ENCODE assay signal across 11 cellular contexts in the genomic region with DNA sequence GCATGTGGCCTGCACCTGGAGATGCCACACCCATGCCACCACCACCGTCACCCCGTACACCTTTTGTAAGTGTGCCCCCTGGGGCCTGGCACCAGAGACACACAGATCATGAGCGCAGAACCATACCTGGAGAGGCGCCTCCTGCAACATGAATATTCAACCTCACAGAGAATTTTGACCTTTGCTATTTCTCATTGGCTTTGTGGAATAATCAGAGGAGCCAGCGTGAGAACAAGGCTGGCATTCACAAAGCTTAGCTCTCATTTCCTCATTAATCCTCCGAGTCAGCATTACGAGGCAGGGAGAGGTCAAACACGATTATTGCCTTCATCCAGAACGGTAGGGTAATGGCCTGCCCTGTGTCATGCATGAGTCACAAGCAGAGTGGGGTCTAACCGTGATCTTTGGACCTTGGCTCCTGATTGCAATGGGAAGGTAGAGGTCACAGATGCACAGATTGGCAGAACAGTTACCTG.
A peak's percentile ranks its signal among the peaks of the same experiment; 100 is the strongest.
DNase-seq lines count a peak whose midpoint lies in the region; ATAC-seq and TF ChIP-seq lines count a peak whose summit lies in the region.
"Had no signal": no experiment of that assay in that cellular context is flagged by ENCODE, and none has a peak within 500 bp of the region (broad histone marks: within the 10 kb centered on the region; RNA-seq: fewer than 3 reads in every experiment).

No MANE protein-coding gene starts in this region.

- no peak overlapping the region for H2AFZ ChIP-seq in GM23248
- peak overlapping the region; percentile 42 for H2AFZ ChIP-seq in osteoblast (ENCODE audit: low read length)
- H2AFZ ChIP-seq in GM23338 = no peak overlapping the region

- H3K79me2 ChIP-seq in GM23248 (ENCODE audit: insufficient read depth) (no peaks in the 10 kb centered on the region), osteoblast (ENCODE audit: insufficient read depth, low read length) (no peaks in the 10 kb centered on the region), GM23338 (replicated peaks; ENCODE audit: insufficient read depth) (no peaks in the 10 kb centered on the region)

- CTCF ChIA-PET in Panc1 (lab: Charles Lee) = no interaction called here

- no peaks in the 10 kb centered on the region for H3K9me3 ChIP-seq in GM23248 (ENCODE audit: low read depth)
- H3K9me3 ChIP-seq in Panc1 (ENCODE audit: control insufficient read depth, insufficient read depth, low read depth, low read length) = no peaks in the 10 kb centered on the region
- no peaks in the 10 kb centered on the region for H3K9me3 ChIP-seq in osteoblast (ENCODE audit: low read depth, low read length)

- intact Hi-C loops in Panc1 (cut with micrococcal nuclease; ENCODE audit: unreplicated experiment) = no loop called here

- no peak overlapping the region for H3K4me3 ChIP-seq in GM23248
- H3K4me3 ChIP-seq in Panc1 (ENCODE audit: low read depth in 2 of 2, low read length in 2 of 2) = no peak overlapping the region
- H3K4me3 ChIP-seq in osteoblast (ENCODE audit: insufficient read depth, low read length) = no peak overlapping the region
- H3K4me3 ChIP-seq in GM23338 = no peak overlapping the region
- H3K4me3 ChIP-seq: cardiac muscle cell, GM12878 had no signal

- no peak overlapping the region for H3K4me3 Mint-ChIP-seq in GM23338
- H3K4me3 Mint-ChIP-seq: activated B cell treated with CpG ODN at 0.5 μM for 24 hours had no signal

- H3K27me3 ChIP-seq in GM23248 (replicated peaks; ENCODE audit: insufficient read depth) = no peaks in the 10 kb centered on the region
- H3K27me3 ChIP-seq in Panc1 (ENCODE audit: control insufficient read depth, insufficient read depth, low read length) = no peaks in the 10 kb centered on the region
- no peaks in the 10 kb centered on the region for H3K27me3 ChIP-seq in osteoblast (ENCODE audit: insufficient read depth, low read length)
- no peaks in the 10 kb centered on the region for H3K27me3 ChIP-seq in GM23338 (ENCODE audit: insufficient read depth)
- H3K27me3 ChIP-seq: cardiac muscle cell had no signal

- 54% methylated on average over 10 of the region's 10 CpGs for WGBS in GM23248 (ENCODE audit: low coverage in 1 of 2, low lambda C conversion rate in 2 of 2, missing lambda C conversion rate in 2 of 2), 2 experiments

- H3K9me2 ChIP-seq in GM23248 (ENCODE audit: insufficient read depth) = no peaks in the 10 kb centered on the region
- H3K9me2 ChIP-seq in GM23338 (ENCODE audit: insufficient read depth) = no peaks in the 10 kb centered on the region; the same call in 1 of the 2 replicates

- no peak for TF ChIP-seq CTCF in Panc1 (IDR thresholded peaks at IDR 0.05)
- no peak for TF ChIP-seq CTCF in osteoblast (IDR thresholded peaks at IDR 0.05; ENCODE audit: extremely low read depth, low read depth, low read length)
- TF ChIP-seq CTCF in GM23338 (conservative IDR thresholded peaks at IDR 0.05; ENCODE audit: low read depth in 2 of 2) = no peak

- DNase-seq in GM23248 = peak; percentile 78
- DNase-seq in Panc1 (ENCODE audit: low read depth, low spot score) = no peak
- DNase-seq in osteoblast (ENCODE audit: insufficient read length, low spot score, missing footprints) = no peak
- DNase-seq in GM23338 (ENCODE audit: low spot score) = no peak
- DNase-seq in H4 (ENCODE audit: low spot score) = no peak
- no peak for DNase-seq in hypothalamus (lab: John Stamatoyannopoulos, UW)
- DNase-seq: activated B cell treated with CpG ODN at 0.5 μM for 24 hours had no signal

- in situ Hi-C loops in GM23248 (cut with MboI) = no loop called here
- in situ Hi-C loops in Panc1 (cut with HindIII; ENCODE audit: low pct_unique_long_range_greater_than_20kb, low sequenced_read_pairs) = no loop called here

- H3K4me2 ChIP-seq in GM23248 (ENCODE audit: unreplicated experiment) (no peak overlapping the region), osteoblast (ENCODE audit: insufficient read depth, low read length) (no peak overlapping the region), GM23338 (no peak overlapping the region)

- peaks cover 5% of the 10 kb centered on the region for H3K4me1 Mint-ChIP-seq in GM23338

- H4K20me1 ChIP-seq in GM23248 (ENCODE audit: insufficient read depth) (no peaks in the 10 kb centered on the region), osteoblast (ENCODE audit: insufficient read depth, low read length) (no peaks in the 10 kb centered on the region), GM23338 (replicated peaks; ENCODE audit: insufficient read depth) (no peaks in the 10 kb centered on the region)

- peak overlapping the region; percentile 66 for H3K27ac ChIP-seq in GM23248
- no peak overlapping the region for H3K27ac ChIP-seq in Panc1 (ENCODE audit: low read length)
- H3K27ac ChIP-seq in osteoblast (ENCODE audit: low read depth, low read length) = peak overlapping the region; percentile 67
- no peak overlapping the region for H3K27ac ChIP-seq in GM23338 (ENCODE audit: low read depth)
- H3K27ac ChIP-seq: cardiac muscle cell had no signal

- H3K27ac Mint-ChIP-seq in GM23338 = no peak overlapping the region
- H3K27ac Mint-ChIP-seq: activated B cell treated with CpG ODN at 0.5 μM for 24 hours had no signal

- BruUV-seq in Panc1 (replicated peaks; lab: Mats Ljungman, UMichigan) = no TSS peak

- peaks cover 8% of the 10 kb centered on the region for H3K27me3 Mint-ChIP-seq in GM23338 (ENCODE audit: insufficient read depth, low read depth, poor library complexity)
- H3K27me3 Mint-ChIP-seq: activated B cell treated with CpG ODN at 0.5 μM for 24 hours had no signal

- 0 out of 2 replicates have a peak, but pooled peaks have one; percentile 34 for ATAC-seq in Panc1
- ATAC-seq in esophagus mucosa = peak; percentile 79
- ATAC-seq in GM23338 = no peak
- no peak for ATAC-seq in HG03442 (IDR thresholded peaks at IDR 0.05; ENCODE audit: unreplicated experiment)
- ATAC-seq: GM12878 had no signal

- peaks cover 27% of the 10 kb centered on the region for H3K4me1 ChIP-seq in GM23248 (ENCODE audit: insufficient read depth)
- no peaks in the 10 kb centered on the region for H3K4me1 ChIP-seq in Panc1 (ENCODE audit: control insufficient read depth, insufficient read depth, low read length)
- peaks cover 23% of the 10 kb centered on the region for H3K4me1 ChIP-seq in osteoblast (ENCODE audit: insufficient read depth, low read length)
- no peaks in the 10 kb centered on the region for H3K4me1 ChIP-seq in GM23338 (ENCODE audit: insufficient read depth)

- POLR2A ChIA-PET in Panc1 (lab: Charles Lee) = no interaction called here

- H3K9ac ChIP-seq in GM23248 = no peak overlapping the region

- no peaks in the 10 kb centered on the region for H3K36me3 Mint-ChIP-seq in GM23338 (ENCODE audit: low read depth)

- no peaks in the 10 kb centered on the region for H3K9me3 Mint-ChIP-seq in GM23338

- H3K36me3 ChIP-seq in GM23248 (ENCODE audit: low read depth) = no peaks in the 10 kb centered on the region
- no peaks in the 10 kb centered on the region for H3K36me3 ChIP-seq in Panc1 (ENCODE audit: control insufficient read depth, insufficient read depth, low read length)
- no peaks in the 10 kb centered on the region for H3K36me3 ChIP-seq in osteoblast (ENCODE audit: insufficient read depth, low read length)
- no peaks in the 10 kb centered on the region for H3K36me3 ChIP-seq in GM23338 (ENCODE audit: insufficient read depth)
- H3K36me3 ChIP-seq: cardiac muscle cell had no signal

- peaks cover 24% of the 10 kb centered on the region for H3F3A ChIP-seq in GM23248 (ENCODE audit: insufficient read depth)
- H3F3A ChIP-seq in GM23338 (replicated peaks; ENCODE audit: low read depth) = no peaks in the 10 kb centered on the region

TF ChIP-seq in GM23338, 12 proteins besides CTCF, POLR2A, EP300 and RAD21:
- TF ChIP-seq NANOG (IDR thresholded peaks at IDR 0.05; ENCODE audit: borderline replicate concordance) (no peak), ZNF331 (CRISPR knock-in tag; IDR thresholded peaks at IDR 0.05; ENCODE audit: low read depth) (no peak), CREB1 (CRISPR knock-in tag; IDR thresholded peaks at IDR 0.05; ENCODE audit: low read depth) (no peak)
- TF ChIP-seq, protein P1, sequence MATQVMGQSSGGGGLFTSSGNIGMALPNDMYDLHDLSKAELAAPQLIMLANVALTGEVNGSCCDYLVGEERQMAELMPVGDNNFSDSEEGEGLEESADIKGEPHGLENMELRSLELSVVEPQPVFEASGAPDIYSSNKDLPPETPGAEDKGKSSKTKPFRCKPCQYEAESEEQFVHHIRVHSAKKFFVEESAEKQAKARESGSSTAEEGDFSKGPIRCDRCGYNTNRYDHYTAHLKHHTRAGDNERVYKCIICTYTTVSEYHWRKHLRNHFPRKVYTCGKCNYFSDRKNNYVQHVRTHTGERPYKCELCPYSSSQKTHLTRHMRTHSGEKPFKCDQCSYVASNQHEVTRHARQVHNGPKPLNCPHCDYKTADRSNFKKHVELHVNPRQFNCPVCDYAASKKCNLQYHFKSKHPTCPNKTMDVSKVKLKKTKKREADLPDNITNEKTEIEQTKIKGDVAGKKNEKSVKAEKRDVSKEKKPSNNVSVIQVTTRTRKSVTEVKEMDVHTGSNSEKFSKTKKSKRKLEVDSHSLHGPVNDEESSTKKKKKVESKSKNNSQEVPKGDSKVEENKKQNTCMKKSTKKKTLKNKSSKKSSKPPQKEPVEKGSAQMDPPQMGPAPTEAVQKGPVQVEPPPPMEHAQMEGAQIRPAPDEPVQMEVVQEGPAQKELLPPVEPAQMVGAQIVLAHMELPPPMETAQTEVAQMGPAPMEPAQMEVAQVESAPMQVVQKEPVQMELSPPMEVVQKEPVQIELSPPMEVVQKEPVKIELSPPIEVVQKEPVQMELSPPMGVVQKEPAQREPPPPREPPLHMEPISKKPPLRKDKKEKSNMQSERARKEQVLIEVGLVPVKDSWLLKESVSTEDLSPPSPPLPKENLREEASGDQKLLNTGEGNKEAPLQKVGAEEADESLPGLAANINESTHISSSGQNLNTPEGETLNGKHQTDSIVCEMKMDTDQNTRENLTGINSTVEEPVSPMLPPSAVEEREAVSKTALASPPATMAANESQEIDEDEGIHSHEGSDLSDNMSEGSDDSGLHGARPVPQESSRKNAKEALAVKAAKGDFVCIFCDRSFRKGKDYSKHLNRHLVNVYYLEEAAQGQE (IDR thresholded peaks at IDR 0.05; ENCODE audit: unreplicated experiment) = no peak
TF ChIP-seq in GM23338: peak in this region for 0.

Comparison
In these comparisons a context has a peak if more than half of its experiments do, and no peak if none do; other contexts are left out.
1. H3K27ac ChIP-seq: peak in GM23248 (single experiment) and osteoblast (single experiment); none in Panc1 (single experiment) and GM23338 (single experiment).
2. ATAC-seq: peak in Panc1 (single experiment) and esophagus mucosa (single experiment); none in GM23338 (single experiment) and HG03442 (single experiment).